23 cellular contexts compared by ENCODE assay signal in genomic region chr14:92499216-92499615, GRCh38. TPM values are rescaled to one million over a fixed set of nuclear protein-coding genes. Genes with fewer than 3 reads are reported as not detected.
"Had no signal": no experiment of that assay in that cellular context is flagged by ENCODE, and none has a peak within 500 bp of the region (broad histone marks: within the 10 kb centered on the region; RNA-seq: fewer than 3 reads in every experiment).

No MANE protein-coding gene starts in this region.

- H3K27ac Mint-ChIP-seq: activated CD4-positive, alpha-beta memory T cell treated with anti-CD3 and anti-CD28 coated beads for 36 hours; activated CD4-positive, alpha-beta T cell treated with anti-CD3 and anti-CD28 coated beads, Interleukin-2, amount 10 ng/mL, durations not matched to agents 7 days and 5 days; activated naive CD4-positive, alpha-beta T cell treated with anti-CD3 and anti-CD28 coated beads, Interleukin-2, amount 50 U/mL, for 24 hours; activated T-cell treated with anti-CD3 and anti-CD28 coated beads, Interleukin-2, amount 50 U/mL, for 24 hours; activated T-helper 1 cell treated with anti-CD3 and anti-CD28 coated beads, Interleukin-12 subunit alpha, Interleukin-12 subunit beta, Interleukin-2, Interleukin-4 antibody, amounts not matched to agents 30 ng/mL and 10 ng/mL and 1 ng/mL, durations not matched to agents 14 hours and 24 hours and 36 hours; T-cell had no signal

- H3K36me3 Mint-ChIP-seq: activated CD4-positive, alpha-beta memory T cell treated with anti-CD3 and anti-CD28 coated beads for 36 hours; activated naive CD4-positive, alpha-beta T cell treated with anti-CD3 and anti-CD28 coated beads, Interleukin-2, amount 50 U/mL, for 24 hours; T-cell had no signal

- H3K4me3 ChIP-seq: breast epithelium, K562, SK-N-MC had no signal

- H3K9me3 Mint-ChIP-seq: activated CD4-positive, alpha-beta memory T cell treated with anti-CD3 and anti-CD28 coated beads for 36 hours; activated CD4-positive, alpha-beta T cell treated with anti-CD3 and anti-CD28 coated beads, Interleukin-2, amount 10 ng/mL, durations not matched to agents 7 days and 5 days; activated naive CD4-positive, alpha-beta T cell treated with anti-CD3 and anti-CD28 coated beads, Interleukin-2, amount 50 U/mL, for 24 hours; activated T-cell treated with anti-CD3 and anti-CD28 coated beads, Interleukin-2, amount 50 U/mL, for 24 hours; activated T-helper 1 cell treated with anti-CD3 and anti-CD28 coated beads, Interleukin-12 subunit alpha, Interleukin-12 subunit beta, Interleukin-2, Interleukin-4 antibody, amounts not matched to agents 30 ng/mL and 10 ng/mL and 1 ng/mL, durations not matched to agents 14 hours and 24 hours and 36 hours; T-cell had no signal

- H3K4me1 ChIP-seq: breast epithelium had no signal

- H3K27ac ChIP-seq: SK-N-MC, VCaP had no signal

- H3K27me3 Mint-ChIP-seq: activated CD4-positive, alpha-beta memory T cell treated with anti-CD3 and anti-CD28 coated beads for 36 hours; activated naive CD4-positive, alpha-beta T cell treated with anti-CD3 and anti-CD28 coated beads, Interleukin-2, amount 50 U/mL, for 24 hours; activated T-cell treated with anti-CD3 and anti-CD28 coated beads, Interleukin-2, amount 50 U/mL, for 24 hours; T-cell had no signal

- DNase-seq: activated CD4-positive, alpha-beta memory T cell treated with anti-CD3 and anti-CD28 coated beads for 36 hours; activated CD4-positive, alpha-beta T cell treated with anti-CD3 and anti-CD28 coated beads, Interleukin-2, amount 10 ng/mL, durations not matched to agents 7 days and 5 days; activated CD4-positive, CD25-positive, alpha-beta regulatory T cell; activated effector memory CD4-positive, alpha-beta T cell treated with Interleukin-2 at 50 U/mL for 16 hours; activated naive CD4-positive, alpha-beta T cell; activated T-cell treated with anti-CD3 and anti-CD28 coated beads, Interleukin-2, amount 50 U/mL, for 24 hours; aorta; Karpas-422; NCI-H1105 treated with DMSO at 0.1 percent for 48 hours; NCI-H1436 treated with DMSO at 0.1 percent for 48 hours; NCI-H187 treated with DMSO at 0.1 percent for 48 hours; NCI-H2081 treated with DMSO at 0.1 percent for 48 hours; NCI-H526; NCI-H82; T-cell; T-helper 2 cell had no signal

- ATAC-seq: K562, T-cell had no signal

- H3K27me3 ChIP-seq: breast epithelium had no signal

- H3K4me1 Mint-ChIP-seq: activated CD4-positive, alpha-beta T cell treated with anti-CD3 and anti-CD28 coated beads, Interleukin-2, amount 10 ng/mL, durations not matched to agents 7 days and 5 days; activated naive CD4-positive, alpha-beta T cell treated with anti-CD3 and anti-CD28 coated beads, Interleukin-2, amount 50 U/mL, for 24 hours had no signal

- H3K9me3 ChIP-seq: breast epithelium had no signal

- H3K4me3 Mint-ChIP-seq: activated CD4-positive, alpha-beta memory T cell treated with anti-CD3 and anti-CD28 coated beads for 36 hours; activated CD4-positive, alpha-beta T cell treated with anti-CD3 and anti-CD28 coated beads, Interleukin-2, amount 10 ng/mL, durations not matched to agents 7 days and 5 days; activated naive CD4-positive, alpha-beta T cell treated with anti-CD3 and anti-CD28 coated beads, Interleukin-2, amount 50 U/mL, for 24 hours; activated T-cell treated with anti-CD3 and anti-CD28 coated beads, Interleukin-2, amount 50 U/mL, for 24 hours; activated T-helper 1 cell treated with anti-CD3 and anti-CD28 coated beads, Interleukin-12 subunit alpha, Interleukin-12 subunit beta, Interleukin-2, Interleukin-4 antibody, amounts not matched to agents 30 ng/mL and 10 ng/mL and 1 ng/mL, durations not matched to agents 14 hours and 24 hours and 36 hours; T-cell had no signal

- H3K36me3 ChIP-seq: breast epithelium had no signal

RNA-seq across cellular contexts. Expression of gene RIN3, which starts 14.4 kb away (rescaled TPM):
- total RNA-seq: OCI-LY7 had no signal
